14 cellular contexts compared by ENCODE assay signal in genomic region chr1:208045410-208046252, GRCh38.
A peak's percentile ranks its signal among the peaks of the same experiment; 100 is the strongest.
DNase-seq lines count a peak whose midpoint lies in the region; ATAC-seq, FAIRE-seq and TF ChIP-seq lines count a peak whose summit lies in the region.
"Had no signal": no experiment of that assay in that cellular context is flagged by ENCODE, and none has a peak within 500 bp of the region (broad histone marks: within the 10 kb centered on the region; RNA-seq: fewer than 3 reads in every experiment).

No MANE protein-coding gene starts in this region.

- BruUV-seq in GM12878 (replicated peaks; lab: Mats Ljungman, UMichigan), result no TSS peak

- TF ChIP-seq POLR2A in GM12878 (IDR thresholded peaks at IDR 0.05; ENCODE audit: low read depth, low read length), result no peak
- no peak for TF ChIP-seq POLR2A in ovary (IDR thresholded peaks at IDR 0.05)

- no peak for TF ChIP-seq EP300 in Ishikawa (IDR thresholded peaks at IDR 0.05; ENCODE audit: borderline replicate concordance)
- no peak for TF ChIP-seq EP300 in GM12878 (IDR thresholded peaks at IDR 0.05; ENCODE audit: borderline replicate concordance in 1 of 2, control insufficient read depth in 1 of 2, low read depth in 2 of 2, low read length in 2 of 2)
- no peak for TF ChIP-seq EP300 in ovary (IDR thresholded peaks at IDR 0.05)

- CTCF ChIA-PET in GM12878 (lab: Yijun Ruan, JAX), result interaction anchor here (0.7 to 1.1 kb wide), 2 partner anchors 10 to 169 kb away, joined by 3 read pairs; no protein-coding TSS in a partner anchor

- 33% methylated on average over 16 of the region's 16 CpGs for WGBS in GM12878 (ENCODE audit: insufficient coverage, insufficient replicate concordance, low lambda C conversion rate, missing lambda C conversion rate)
- 72 to 75% (median 73%) methylated on average over 16 of the region's 16 CpGs for WGBS in ovary, 3 donors

- POLR2A ChIA-PET in GM12878 (lab: Charles Lee), result no interaction called here

- H3K36me3 ChIP-seq in BE2C, result peaks cover 9% of the 10 kb centered on the region
- H3K36me3 ChIP-seq in GM12878 (ENCODE audit: control insufficient read depth in 2 of 2, insufficient read depth in 2 of 2, low read length in 1 of 2), result no peaks in the 10 kb centered on the region
- no peaks in the 10 kb centered on the region for H3K36me3 ChIP-seq in ovary
- H3K36me3 ChIP-seq: HAP-1 had no signal

- no peaks in the 10 kb centered on the region for H3K27me3 ChIP-seq in BE2C
- no peaks in the 10 kb centered on the region; a peak in 2 of 4 replicates for H3K27me3 ChIP-seq in GM12878 (replicated peaks in 1 of 2; ENCODE audit: control insufficient read depth in 2 of 2, insufficient read depth in 2 of 2, low read length in 1 of 2)
- H3K27me3 ChIP-seq in ovary, result no peaks in the 10 kb centered on the region

- H3K9me3 ChIP-seq in BE2C (no peaks in the 10 kb centered on the region), GM12878 (replicated peaks; ENCODE audit: control insufficient read depth, insufficient read depth, low read length) (no peaks in the 10 kb centered on the region), ovary (no peaks in the 10 kb centered on the region)
- H3K9me3 ChIP-seq: HAP-1 had no signal

- no peaks in the 10 kb centered on the region for H3K79me2 ChIP-seq in GM12878 (ENCODE audit: control insufficient read depth, insufficient read depth, low read length)

- in situ Hi-C loops in GM12878 (cut with MboI), result no loop called here

- intact Hi-C loops in GM12878 (cut with micrococcal nuclease; ENCODE audit: unreplicated experiment) (no loop called here), ovary (cut with DNase I) (loop anchor here in 1 of 4 donors (10.0 kb wide), 1 partner anchor 49 kb away; no protein-coding TSS in a partner anchor)

- ATAC-seq in GM12878 (peak; percentile 38; the same call in 2 of the 3 replicates), GM19467 (IDR thresholded peaks at IDR 0.05; ENCODE audit: unreplicated experiment) (no peak)
- ATAC-seq: activated CD4-positive, CD25-positive, alpha-beta regulatory T cell treated with anti-CD3 and anti-CD28 coated beads, Interleukin-2, amount 50 U/mL, for 24 hours; T-cell had no signal

- H3K9ac ChIP-seq in GM12878 (ENCODE audit: control insufficient read depth, insufficient read depth, low read length), result no peak overlapping the region

- H4K20me1 ChIP-seq in GM12878 (ENCODE audit: control insufficient read depth, insufficient read depth), result no peaks in the 10 kb centered on the region

- DNase-seq in BE2C (no peak), GM12878 (ENCODE audit: low read depth, low spot score) (no peak), ovary (no peak), GM19240 (ENCODE audit: insufficient read length, low spot score) (no peak), SHP77 (lab: John Stamatoyannopoulos, UW) (no peak), NCI-H82 (lab: John Stamatoyannopoulos, UW) (no peak)
- DNase-seq: activated naive CD8-positive, alpha-beta T cell treated with anti-CD3 and anti-CD28 coated beads, Interleukin-2, amount 50 U/mL, for 24 hours; activated T-cell treated with anti-CD3 and anti-CD28 coated beads for 4 hours; cortex of kidney; T-cell had no signal

- H3K4me1 ChIP-seq in BE2C (no peaks in the 10 kb centered on the region), GM12878 (ENCODE audit: control insufficient read depth, insufficient read depth, low read length) (no peaks in the 10 kb centered on the region), ovary (ENCODE audit: insufficient read depth) (peaks cover 42% of the 10 kb centered on the region)
- H3K4me1 ChIP-seq: HAP-1 had no signal

- H3K27ac ChIP-seq in GM12878 (ENCODE audit: control insufficient read depth, insufficient read depth) (no peak overlapping the region), ovary (peak overlapping the region; percentile 21 to 73)

- peak; percentile 14; the same call in 1 of the 2 replicates for TF ChIP-seq RAD21 in Ishikawa (IDR thresholded peaks at IDR 0.05; ENCODE audit: low read depth)
- no peak for TF ChIP-seq RAD21 in GM12878 (IDR thresholded peaks at IDR 0.05; ENCODE audit: insufficient read depth, low read depth, low read length)

- TF ChIP-seq CTCF in BE2C (IDR thresholded peaks at IDR 0.05; ENCODE audit: low read depth, low read length) (0 out of 2 replicates have a peak, but pooled peaks have one; percentile 9), GM12878 (IDR thresholded peaks at IDR 0.05 in 2 of 3, conservative IDR thresholded peaks at IDR 0.05 in 1 of 3; ENCODE audit: control insufficient read depth in 2 of 3, extremely low read depth in 1 of 3, insufficient read depth in 1 of 3, low read depth in 3 of 3, low read length in 3 of 3) (0 out of 6 replicates have a peak, but pooled peaks of 1 of the 3 experiments have one; percentile 4), ovary (IDR thresholded peaks at IDR 0.05) (no peak)

- no peak overlapping the region for H2AFZ ChIP-seq in GM12878 (ENCODE audit: control insufficient read depth, low read depth, low read length)

- RAD21 ChIA-PET in GM12878 (lab: Charles Lee; ENCODE audit: unreplicated experiment), result no interaction called here

- H3K4me3 ChIP-seq in BE2C (ENCODE audit: low read depth, low read length), result no peak overlapping the region
- H3K4me3 ChIP-seq in GM12878, result no peak overlapping the region
- H3K4me3 ChIP-seq in ovary, result no peak overlapping the region
- H3K4me3 ChIP-seq: HAP-1 had no signal

- SMC1A ChIA-PET in GM12878 (lab: Charles Lee; ENCODE audit: uncharacterized antibody, unreplicated experiment), result interaction anchor here (0.6 kb wide), 1 partner anchor 19 kb away, joined by 3 read pairs; no protein-coding TSS in a partner anchor

- H3K4me2 ChIP-seq in GM12878 (ENCODE audit: control insufficient read depth, insufficient read depth), result no peak overlapping the region

- FAIRE-seq in GM12878 (lab: Jason Lieb, UNC), result no peak

TF ChIP-seq in Ishikawa, 13 proteins besides CTCF, POLR2A, EP300 and RAD21 (continues in another document):
- TF ChIP-seq REST (IDR thresholded peaks at IDR 0.05; ENCODE audit: low read depth) (no peak), CEBPB (IDR thresholded peaks at IDR 0.05) (no peak), NFIC (IDR thresholded peaks at IDR 0.05) (no peak), FOXM1 (IDR thresholded peaks at IDR 0.05; ENCODE audit: borderline replicate concordance, low read depth) (no peak), MAX (IDR thresholded peaks at IDR 0.05) (no peak)

TF ChIP-seq in GM12878, 131 proteins besides CTCF, POLR2A, EP300 and RAD21 (continues in another document):
- TF ChIP-seq CUX1 (IDR thresholded peaks at IDR 0.05; ENCODE audit: insufficient replicate concordance, low read depth, low read length), result no peak
- TF ChIP-seq ZNF24 (IDR thresholded peaks at IDR 0.05), result no peak
- TF ChIP-seq POLR2AphosphoS2 (IDR thresholded peaks at IDR 0.05; ENCODE audit: low read depth, low read length), result no peak
- no peak for TF ChIP-seq TCF12 (IDR thresholded peaks at IDR 0.05; ENCODE audit: low read depth, low read length)
- no peak for TF ChIP-seq ZNF384 (IDR thresholded peaks at IDR 0.05; ENCODE audit: borderline replicate concordance, low read depth, low read length)
- no peak for TF ChIP-seq RUNX3 (IDR thresholded peaks at IDR 0.05; ENCODE audit: low read length)
- TF ChIP-seq MEF2A (IDR thresholded peaks at IDR 0.05; ENCODE audit: insufficient read depth, low read depth, low read length), result no peak
- no peak for TF ChIP-seq MYC (IDR thresholded peaks at IDR 0.05; ENCODE audit: insufficient read depth, insufficient read length, insufficient replicate concordance, low read length, severe bottlenecking)
- TF ChIP-seq HDGF (IDR thresholded peaks at IDR 0.05), result no peak
- TF ChIP-seq KDM1A (IDR thresholded peaks at IDR 0.05; ENCODE audit: borderline replicate concordance), result no peak
